1 cellular context compared by ENCODE assay signal in genomic region chr16:54031107-54031760, GRCh38.
TF ChIP-seq lines count a peak whose summit lies in the region.

No MANE protein-coding gene starts in this region.

TF ChIP-seq in GM23338, 12 proteins besides CTCF, POLR2A, EP300 and RAD21 (continued from another document):
- TF ChIP-seq ZNF462 (CRISPR knock-in tag; IDR thresholded peaks at IDR 0.05) = no peak
- TF ChIP-seq POLR2AphosphoS5 (IDR thresholded peaks at IDR 0.05; ENCODE audit: low read depth) = no peak
- TF ChIP-seq NANOG (IDR thresholded peaks at IDR 0.05; ENCODE audit: borderline replicate concordance) = no peak
- no peak for TF ChIP-seq EZH2 (IDR thresholded peaks at IDR 0.05; ENCODE audit: low read depth, unreplicated experiment)
- TF ChIP-seq STAT1 (IDR thresholded peaks at IDR 0.05; ENCODE audit: unreplicated experiment) = no peak
- no peak for TF ChIP-seq REST (IDR thresholded peaks at IDR 0.05; ENCODE audit: unreplicated experiment)
- TF ChIP-seq CREB1 (CRISPR knock-in tag; IDR thresholded peaks at IDR 0.05; ENCODE audit: low read depth) = no peak
- no peak for TF ChIP-seq ZNF114 (CRISPR knock-in tag; IDR thresholded peaks at IDR 0.05)
- no peak for TF ChIP-seq ZNF331 (CRISPR knock-in tag; IDR thresholded peaks at IDR 0.05; ENCODE audit: low read depth)
- TF ChIP-seq ETS1 (IDR thresholded peaks at IDR 0.05) = no peak
